In the genomic region with DNA sequence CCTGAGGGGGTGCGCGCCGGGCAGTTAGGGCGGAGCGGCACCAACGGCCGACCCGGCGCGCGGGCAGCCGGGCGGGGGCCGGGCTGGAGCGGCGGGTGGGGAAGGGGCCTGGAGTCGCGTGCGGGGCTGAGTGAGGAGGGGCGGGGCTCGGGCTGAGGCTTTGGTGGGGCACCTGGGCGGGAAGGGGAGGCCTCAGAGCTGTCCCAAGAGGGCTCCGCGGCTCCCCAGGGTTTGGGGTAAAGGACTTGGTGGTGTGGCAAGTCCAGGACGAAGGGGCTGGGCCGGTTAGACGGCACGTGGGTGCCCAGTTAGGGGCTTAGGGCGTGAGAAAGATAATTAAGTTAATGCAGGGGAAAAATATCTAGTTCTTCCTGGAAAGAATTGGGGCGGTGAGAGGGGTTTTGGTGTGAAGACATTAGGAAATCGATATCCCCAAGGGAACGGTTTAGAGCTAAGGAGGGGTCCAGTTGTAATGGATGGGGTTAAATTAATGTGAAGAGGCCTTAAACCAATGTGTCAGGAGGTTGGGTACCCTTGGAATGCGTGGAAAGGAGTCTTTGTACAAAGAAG, we compare ENCODE assay signal across 8 cellular contexts. TPM values are rescaled to one million over a fixed set of nuclear protein-coding genes. Genes with fewer than 3 reads are reported as not detected.
DNase-seq lines count a peak whose midpoint lies in the region; ATAC-seq and TF ChIP-seq lines count a peak whose summit lies in the region.

No MANE protein-coding gene starts in this region.

- CTCF ChIA-PET in BJ (lab: Yijun Ruan, JAX), result interaction anchor here (0.6 to 1.5 kb wide), 3 partner anchors 55 to 324 kb away, joined by 3 read pairs; no protein-coding TSS in a partner anchor

- H3K4me1 ChIP-seq in body of pancreas (peaks cover 25% of the 10 kb centered on the region), lung (ENCODE audit: control insufficient read depth in 2 of 2, insufficient read depth in 2 of 2, low read length in 2 of 2) (peaks cover 0 to 3% of the 10 kb centered on the region in 2 donors)

- peak overlapping the region; percentile 89 for H3K4me3 ChIP-seq in BJ (ENCODE audit: low read depth, low read length)
- peak overlapping the region; percentile 16 to 79 for H3K4me3 ChIP-seq in body of pancreas
- peak overlapping the region; percentile 71 for H3K4me3 ChIP-seq in lung

- H3K27ac ChIP-seq in body of pancreas (peak overlapping the region; percentile 74 to 99 (median 96)), lung (ENCODE audit: low read depth in 1 of 2, low read length in 1 of 2) (peak overlapping the region; percentile 85 to 90)

- intact Hi-C loops in body of pancreas (cut with DNase I), result no loop called here

- 0 to 1% methylated on average over 11 to 20 of the region's 33 CpGs for WGBS in body of pancreas, 2 donors
- WGBS in lung, 2 donors, result 0 to 1% methylated on average over 32 to 33 of the region's 33 CpGs

- ATAC-seq in body of pancreas (no peak), lung (ENCODE audit: insufficient read depth, low FRiP score) (no peak), HG03432 (IDR thresholded peaks at IDR 0.05; ENCODE audit: unreplicated experiment) (no peak)
- peak; percentile 22 to 32 for ATAC-seq in stimulated activated naive B cell treated with anti-CD40 and anti-IgM and Interleukin-4, amounts not matched to agents 10 μg/mL and 1 μg/mL and 100 μg/mL, for 72 hours (replicated peaks)

- H3K4me3 Mint-ChIP-seq in stimulated activated naive B cell treated with anti-CD40 and anti-IgM and Interleukin-4, amounts not matched to agents 10 μg/mL and 1 μg/mL and 100 μg/mL, for 72 hours, result peak overlapping the region; percentile 94 to 98

- peaks cover 34 to 38% of the 10 kb centered on the region in 2 donors for H3K4me1 Mint-ChIP-seq in stimulated activated naive B cell treated with anti-CD40 and anti-IgM and Interleukin-4, amounts not matched to agents 10 μg/mL and 1 μg/mL and 100 μg/mL, for 72 hours

- H3K36me3 Mint-ChIP-seq in stimulated activated naive B cell treated with anti-CD40 and anti-IgM and Interleukin-4, amounts not matched to agents 10 μg/mL and 1 μg/mL and 100 μg/mL, for 72 hours, result peaks cover 14 to 50% of the 10 kb centered on the region in 2 donors

- no peak for TF ChIP-seq POLR2A in body of pancreas (IDR thresholded peaks at IDR 0.05)

- H3K27me3 ChIP-seq in BJ (ENCODE audit: control insufficient read depth, insufficient read depth, low read length) (no peaks in the 10 kb centered on the region), body of pancreas (no peaks in the 10 kb centered on the region), lung (ENCODE audit: control insufficient read depth, insufficient read depth) (no peaks in the 10 kb centered on the region)

- no peaks in the 10 kb centered on the region for H3K27me3 Mint-ChIP-seq in stimulated activated naive B cell treated with anti-CD40 and anti-IgM and Interleukin-4, amounts not matched to agents 10 μg/mL and 1 μg/mL and 100 μg/mL, for 72 hours

- H3K9me3 Mint-ChIP-seq in stimulated activated naive B cell treated with anti-CD40 and anti-IgM and Interleukin-4, amounts not matched to agents 10 μg/mL and 1 μg/mL and 100 μg/mL, for 72 hours, result no peaks in the 10 kb centered on the region

- H3K36me3 ChIP-seq in BJ (ENCODE audit: control insufficient read depth, insufficient read depth, low read length), result peaks cover 24% of the 10 kb centered on the region
- H3K36me3 ChIP-seq in body of pancreas (replicated peaks in 1 of 2; ENCODE audit: insufficient read depth in 1 of 2, low read depth in 2 of 2), result peaks cover 19% of the 10 kb centered on the region in 2 donors
- peaks cover 10 to 32% of the 10 kb centered on the region in 2 donors for H3K36me3 ChIP-seq in lung (ENCODE audit: control insufficient read depth in 2 of 2, insufficient read depth in 2 of 2, low read length in 2 of 2)

- no peak for TF ChIP-seq CTCF in BJ (IDR thresholded peaks at IDR 0.05; ENCODE audit: insufficient read depth, low read depth, low read length)
- TF ChIP-seq CTCF in body of pancreas (IDR thresholded peaks at IDR 0.05), result no peak
- no peak for TF ChIP-seq CTCF in lung (IDR thresholded peaks at IDR 0.05; ENCODE audit: control extremely low read depth, extremely low read depth)

- DNase-seq in BJ (ENCODE audit: low read depth), result no peak
- peak; percentile 66 for DNase-seq in NAMALWA (ENCODE audit: low spot score)
- DNase-seq in body of pancreas, result no peak
- DNase-seq in lung (ENCODE audit: low spot score), result peak; percentile 57
- DNase-seq in stimulated activated naive B cell treated with anti-CD40 and anti-IgM and Interleukin-4, amounts not matched to agents 10 μg/mL and 1 μg/mL and 100 μg/mL, for 72 hours, result no peak
- DNase-seq in HCEC 1CT, result no peak
- DNase-seq in NCI-H1417 treated with DMSO at 0.1 percent for 48 hours (lab: John Stamatoyannopoulos, UW), result no peak

- POLR2A ChIA-PET in BJ (lab: Charles Lee), result interaction anchor here (0.6 kb wide), 1 partner anchor 204 kb away, joined by 11 read pairs; no protein-coding TSS in a partner anchor

- H3K9me3 ChIP-seq in body of pancreas (no peaks in the 10 kb centered on the region), lung (ENCODE audit: control insufficient read depth in 2 of 2, insufficient read depth in 1 of 2, low read length in 1 of 2) (no peaks in the 10 kb centered on the region)

- H3K27ac Mint-ChIP-seq in stimulated activated naive B cell treated with anti-CD40 and anti-IgM and Interleukin-4, amounts not matched to agents 10 μg/mL and 1 μg/mL and 100 μg/mL, for 72 hours, result peak overlapping the region; percentile 98

RNA-seq across cellular contexts. Expression of a gene that starts 0.5 kb away (rescaled TPM):
- polyA plus RNA-seq in BJ (2011; rRNA removed), result 5.6 and 10.4 TPM in 2 replicates
- polyA minus RNA-seq in BJ (2011; rRNA and poly(A)+ RNA removed), result 22.8 and 31.8 TPM in 2 replicates
- total RNA-seq in body of pancreas, result 10 to 100 TPM in 1 of 2 donors, 1 to 10 TPM in 1; 8.6 to 14.2 TPM
- total RNA-seq in lung, result 10 to 100 TPM; 11.5 to 13.7 TPM
- 1 to 10 TPM; 6.8 to 8.6 TPM for polyA plus RNA-seq in lung

RNA-seq across cellular contexts. Expression of a gene that starts 6.5 kb away (rescaled TPM):
- polyA plus RNA-seq in BJ (2011; rRNA removed) (0.06 and 0.10 TPM in 2 replicates), lung (under 1 TPM; 0.26 TPM)
- polyA minus RNA-seq in BJ (2011; rRNA and poly(A)+ RNA removed), result 0.09 and 0.15 TPM in 2 replicates
- total RNA-seq in body of pancreas (1 to 10 TPM; 2.1 to 5.9 TPM), lung (1 to 10 TPM in 1 of 2 donors, under 1 TPM in 1; 0.83 to 1.6 TPM)

RNA-seq across cellular contexts. Expression of a gene that starts 55.8 kb away (rescaled TPM):
- polyA plus RNA-seq in BJ (2011; rRNA removed) (1.8 and 2.2 TPM in 2 replicates), lung (10 to 100 TPM in 1 of 2 donors, 1 to 10 TPM in 1; 1.9 to 11.9 TPM)
- polyA minus RNA-seq in BJ (2011; rRNA and poly(A)+ RNA removed), result 1.1 and 1.5 TPM in 2 replicates
- total RNA-seq in body of pancreas (1 to 10 TPM in 1 of 2 donors, under 1 TPM in 1; under 0.01 to 1.6 TPM), lung (1 to 10 TPM; 3.2 to 7.6 TPM)

Comparison
In these comparisons a context has a peak if more than half of its experiments do, and no peak if none do; other contexts are left out.
1. DNase-seq: peak in NAMALWA (single experiment) and lung (single experiment); none in BJ (single experiment), body of pancreas (0 of 4), stimulated activated naive B cell treated with anti-CD40 and anti-IgM and Interleukin-4, amounts not matched to agents 10 μg/mL and 1 μg/mL and 100 μg/mL, for 72 hours (single experiment), HCEC 1CT (single experiment) and NCI-H1417 treated with DMSO at 0.1 percent for 48 hours (single experiment).
2. ATAC-seq: peak in stimulated activated naive B cell treated with anti-CD40 and anti-IgM and Interleukin-4, amounts not matched to agents 10 μg/mL and 1 μg/mL and 100 μg/mL, for 72 hours (2 of 2); none in body of pancreas (single experiment), lung (single experiment) and HG03432 (single experiment).
3. Peak in every context shown above with its lines, with median percentiles within 50 percentile points of each other: H3K4me3 ChIP-seq.